ENCODE assay signal across 17 cellular contexts in genomic region chr15:92006186-92007028, GRCh38.
A peak's percentile ranks its signal among the peaks of the same experiment; 100 is the strongest.
DNase-seq lines count a peak whose midpoint lies in the region; ATAC-seq and TF ChIP-seq lines count a peak whose summit lies in the region.
"Had no signal": no experiment of that assay in that cellular context is flagged by ENCODE, and none has a peak within 500 bp of the region (broad histone marks: within the 10 kb centered on the region; RNA-seq: fewer than 3 reads in every experiment).

No MANE protein-coding gene starts in this region.

- CTCF ChIA-PET in Calu3 (lab: Charles Lee) = interaction anchor here (0.6 kb wide), 1 partner anchor 535 kb away, joined by 5 read pairs; no protein-coding TSS in a partner anchor
- CTCF ChIA-PET in activated CD8-positive, alpha-beta T cell treated with anti-CD3 and anti-CD28 coated beads, Interleukin-2, amount 10 ng/mL, durations not matched to agents 7 days and 5 days (lab: Charles Lee) = interaction anchor here (1.0 kb wide), 1 partner anchor 17 kb away, joined by 3 read pairs; no protein-coding TSS in a partner anchor

- peaks cover 56% of the 10 kb centered on the region for H3K27me3 ChIP-seq in OCI-LY3 (ENCODE audit: low read depth, low read length)
- H3K27me3 ChIP-seq in dorsolateral prefrontal cortex = no peaks in the 10 kb centered on the region

- TF ChIP-seq CTCF in OCI-LY3 (IDR thresholded peaks at IDR 0.05; ENCODE audit: low read depth, low read length) (no peak), dorsolateral prefrontal cortex (IDR thresholded peaks at IDR 0.05 in 54 of 56, conservative IDR thresholded peaks at IDR 0.05 in 2 of 56; ENCODE audit: low read depth in 1 of 56, partially characterized antibody in 56 of 56) (no peak), Calu3 (IDR thresholded peaks at IDR 0.05; ENCODE audit: unreplicated experiment) (no peak)

- no peak overlapping the region for H3K27ac ChIP-seq in OCI-LY3 (ENCODE audit: low read length)
- peak overlapping the region in 42 of 59 donors; percentile 1 to 80 (median 48) for H3K27ac ChIP-seq in dorsolateral prefrontal cortex
- H3K27ac ChIP-seq in substantia nigra (ENCODE audit: low read depth, low read length, poor library complexity, severe bottlenecking) = peak overlapping the region; percentile 17
- H3K27ac ChIP-seq: C4-2B, GM23248 had no signal

- H3K36me3 ChIP-seq in OCI-LY3 (replicated peaks; ENCODE audit: low read depth, low read length) = no peaks in the 10 kb centered on the region
- H3K36me3 ChIP-seq: HAP-1 had no signal

- no peaks in the 10 kb centered on the region for H3K36me3 Mint-ChIP-seq in Calu3 (ENCODE audit: insufficient read depth, unreplicated experiment)
- H3K36me3 Mint-ChIP-seq in activated CD8-positive, alpha-beta T cell treated with anti-CD3 and anti-CD28 coated beads, Interleukin-2, amount 10 ng/mL, durations not matched to agents 7 days and 5 days (ENCODE audit: low read depth) = no peaks in the 10 kb centered on the region

- no peaks in the 10 kb centered on the region for H3K27me3 Mint-ChIP-seq in Calu3 (ENCODE audit: unreplicated experiment)
- no peaks in the 10 kb centered on the region for H3K27me3 Mint-ChIP-seq in activated CD8-positive, alpha-beta T cell treated with anti-CD3 and anti-CD28 coated beads, Interleukin-2, amount 10 ng/mL, durations not matched to agents 7 days and 5 days (ENCODE audit: low read depth)

- H3K4me2 ChIP-seq in OCI-LY3 (ENCODE audit: low read length) = 0 out of 2 replicates have a peak overlapping the region, but pooled peaks have one; percentile 7
- H3K4me2 ChIP-seq: SK-N-SH had no signal

- DNase-seq in dorsolateral prefrontal cortex (no peak), left colon (no peak), substantia nigra (lab: John Stamatoyannopoulos, UW) (no peak), Calu3 (no peak)
- DNase-seq in activated CD8-positive, alpha-beta T cell treated with anti-CD3 and anti-CD28 coated beads, Interleukin-2, amount 10 ng/mL, durations not matched to agents 7 days and 5 days = no peak
- DNase-seq: AML-193, GM23248, IMR-90, NCI-H1436, NCI-H2029 treated with DMSO at 0.1 percent for 48 hours, NCI-H446, SHP77 treated with DMSO at 0.1 percent for 48 hours, SK-N-SH had no signal

- BruUV-seq in Calu3 (replicated peaks; lab: Mats Ljungman, UMichigan) = no TSS peak

- POLR2A ChIA-PET in activated CD8-positive, alpha-beta T cell treated with anti-CD3 and anti-CD28 coated beads, Interleukin-2, amount 10 ng/mL, durations not matched to agents 7 days and 5 days (lab: Charles Lee) = no interaction called here

- H3K4me3 Mint-ChIP-seq in Calu3 (ENCODE audit: low read depth, unreplicated experiment) = no peak overlapping the region
- no peak overlapping the region for H3K4me3 Mint-ChIP-seq in activated CD8-positive, alpha-beta T cell treated with anti-CD3 and anti-CD28 coated beads, Interleukin-2, amount 10 ng/mL, durations not matched to agents 7 days and 5 days

- no peak overlapping the region for H3K9ac ChIP-seq in OCI-LY3 (ENCODE audit: low read length)
- H3K9ac ChIP-seq: GM23248, SK-N-SH had no signal

- peaks cover 30% of the 10 kb centered on the region for H3K4me1 Mint-ChIP-seq in Calu3 (ENCODE audit: low read depth, unreplicated experiment)
- peaks cover 19% of the 10 kb centered on the region for H3K4me1 Mint-ChIP-seq in activated CD8-positive, alpha-beta T cell treated with anti-CD3 and anti-CD28 coated beads, Interleukin-2, amount 10 ng/mL, durations not matched to agents 7 days and 5 days (ENCODE audit: low read depth)

- H3K79me2 ChIP-seq in OCI-LY3 (ENCODE audit: low read length) = no peaks in the 10 kb centered on the region

- no peak overlapping the region for H3K4me3 ChIP-seq in OCI-LY3 (ENCODE audit: low read length)
- H3K4me3 ChIP-seq in dorsolateral prefrontal cortex = peak overlapping the region in 1 of 59 donors; percentile 6
- H3K4me3 ChIP-seq: GM23248, HAP-1 had no signal

- peaks cover 7% of the 10 kb centered on the region; the same call in 1 of the 2 replicates for H3K4me1 ChIP-seq in OCI-LY3 (ENCODE audit: low read length)
- H3K4me1 ChIP-seq: HAP-1 had no signal

- H3K9me3 ChIP-seq in OCI-LY3 (ENCODE audit: insufficient read depth, low read length) = no peaks in the 10 kb centered on the region
- H3K9me3 ChIP-seq: HAP-1, SK-N-SH had no signal

- H2AFZ ChIP-seq in OCI-LY3 (ENCODE audit: low read depth, low read length) = no peak overlapping the region
- H2AFZ ChIP-seq: GM23248 had no signal

- intact Hi-C loops in dorsolateral prefrontal cortex (cut with DNase I) = loop anchor here in 1 of 2 donors (5.0 kb wide), 1 partner anchor 34 kb away; no protein-coding TSS in a partner anchor
- intact Hi-C loops in left colon (cut with DNase I, micrococcal nuclease) = no loop called here
- intact Hi-C loops in Calu3 (cut with micrococcal nuclease; ENCODE audit: unreplicated experiment) = no loop called here

- ATAC-seq in left colon (peak; percentile 71), GM18870 (IDR thresholded peaks at IDR 0.05; ENCODE audit: unreplicated experiment) (no peak)
- no peak for ATAC-seq in activated CD8-positive, alpha-beta T cell treated with anti-CD3 and anti-CD28 coated beads, Interleukin-2, amount 10 ng/mL, durations not matched to agents 7 days and 5 days

- H3K27ac Mint-ChIP-seq in Calu3 (ENCODE audit: unreplicated experiment) = no peak overlapping the region
- no peak overlapping the region for H3K27ac Mint-ChIP-seq in activated CD8-positive, alpha-beta T cell treated with anti-CD3 and anti-CD28 coated beads, Interleukin-2, amount 10 ng/mL, durations not matched to agents 7 days and 5 days

- H4K20me1 ChIP-seq in OCI-LY3 (ENCODE audit: insufficient read depth, low read length) = no peaks in the 10 kb centered on the region

- no peaks in the 10 kb centered on the region for H3K9me3 Mint-ChIP-seq in Calu3 (ENCODE audit: low read depth, unreplicated experiment)
- no peaks in the 10 kb centered on the region for H3K9me3 Mint-ChIP-seq in activated CD8-positive, alpha-beta T cell treated with anti-CD3 and anti-CD28 coated beads, Interleukin-2, amount 10 ng/mL, durations not matched to agents 7 days and 5 days (ENCODE audit: insufficient read depth)
